12 cellular contexts compared by ENCODE assay signal in the genomic region with DNA sequence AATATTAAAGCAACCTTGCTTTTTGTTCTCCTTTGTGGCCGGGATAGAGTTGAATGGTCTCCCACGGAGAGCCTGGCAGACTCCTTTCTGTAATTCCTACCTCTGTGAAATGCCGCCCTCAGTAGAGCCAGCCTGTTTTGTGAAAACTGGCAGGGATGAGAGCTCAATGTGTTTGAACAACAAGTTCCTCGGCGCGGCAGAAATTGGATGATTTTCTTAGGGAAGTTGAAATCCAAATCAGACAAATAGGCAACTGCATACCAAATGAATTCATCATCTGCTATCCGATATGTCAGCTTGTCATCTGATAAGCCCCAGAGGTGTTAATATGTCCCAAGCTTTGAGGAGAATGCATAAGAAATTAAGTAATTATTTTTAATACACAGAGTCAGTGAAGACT.
DNase-seq lines count a peak whose midpoint lies in the region; ATAC-seq and TF ChIP-seq lines count a peak whose summit lies in the region.
"Had no signal": no experiment of that assay in that cellular context is flagged by ENCODE, and none has a peak within 500 bp of the region (broad histone marks: within the 10 kb centered on the region; RNA-seq: fewer than 3 reads in every experiment).

No MANE protein-coding gene starts in this region.

- H3K27ac Mint-ChIP-seq in GM23338 (peak overlapping the region; percentile 81; the same call in 1 of the 2 replicates), osteocyte (ENCODE audit: unreplicated experiment) (peak overlapping the region; percentile 83)
- H3K27ac Mint-ChIP-seq in activated CD4-positive, alpha-beta T cell treated with anti-CD3 and anti-CD28 coated beads, Interleukin-2, amount 10 ng/mL, durations not matched to agents 24 days and 14 days: no peak overlapping the region
- H3K27ac Mint-ChIP-seq: activated CD8-positive, alpha-beta T cell treated with anti-CD3 and anti-CD28 coated beads for 36 hours; activated naive CD8-positive, alpha-beta T cell had no signal

- intact Hi-C loops in activated CD4-positive, alpha-beta T cell treated with anti-CD3 and anti-CD28 coated beads, Interleukin-2, amount 10 ng/mL, durations not matched to agents 24 days and 14 days (cut with micrococcal nuclease): no loop called here

- H2AFZ ChIP-seq in GM23338: peak overlapping the region; percentile 29; the same call in 1 of the 2 replicates

- H3K4me1 Mint-ChIP-seq in GM23338: peaks cover 22% of the 10 kb centered on the region
- peaks cover 19% of the 10 kb centered on the region for H3K4me1 Mint-ChIP-seq in osteocyte (ENCODE audit: unreplicated experiment)
- no peaks in the 10 kb centered on the region for H3K4me1 Mint-ChIP-seq in activated CD4-positive, alpha-beta T cell treated with anti-CD3 and anti-CD28 coated beads, Interleukin-2, amount 10 ng/mL, durations not matched to agents 24 days and 14 days

- H3K27ac ChIP-seq in GM23338 (ENCODE audit: low read depth): no peak overlapping the region
- no peak overlapping the region for H3K27ac ChIP-seq in coronary artery
- H3K27ac ChIP-seq: spleen had no signal

- peaks cover 9% of the 10 kb centered on the region; the same call in 1 of the 2 replicates for H3K9me2 ChIP-seq in GM23338 (ENCODE audit: insufficient read depth)

- H3K4me2 ChIP-seq in GM23338: no peak overlapping the region

- H3K36me3 ChIP-seq in GM23338 (ENCODE audit: insufficient read depth): no peaks in the 10 kb centered on the region

- ATAC-seq in GM23338 (peak; percentile 78), HG02763 (IDR thresholded peaks at IDR 0.05; ENCODE audit: unreplicated experiment) (no peak), GM21528 (IDR thresholded peaks at IDR 0.05; ENCODE audit: low FRiP score, unreplicated experiment) (no peak), HG03354 (IDR thresholded peaks at IDR 0.05; ENCODE audit: poor library complexity, severe bottlenecking, unreplicated experiment) (no peak)
- ATAC-seq: activated CD8-positive, alpha-beta T cell treated with anti-CD3 and anti-CD28 coated beads for 36 hours had no signal

- H3F3A ChIP-seq in GM23338 (replicated peaks; ENCODE audit: low read depth): no peaks in the 10 kb centered on the region

- TF ChIP-seq CTCF in GM23338 (conservative IDR thresholded peaks at IDR 0.05; ENCODE audit: low read depth in 2 of 2): no peak
- no peak for TF ChIP-seq CTCF in coronary artery (IDR thresholded peaks at IDR 0.05)
- no peak for TF ChIP-seq CTCF in osteocyte (IDR thresholded peaks at IDR 0.05)

- H3K27me3 Mint-ChIP-seq in GM23338 (ENCODE audit: insufficient read depth, low read depth, poor library complexity): no peaks in the 10 kb centered on the region
- H3K27me3 Mint-ChIP-seq in osteocyte (ENCODE audit: unreplicated experiment): no peaks in the 10 kb centered on the region
- no peaks in the 10 kb centered on the region for H3K27me3 Mint-ChIP-seq in activated CD4-positive, alpha-beta T cell treated with anti-CD3 and anti-CD28 coated beads, Interleukin-2, amount 10 ng/mL, durations not matched to agents 24 days and 14 days
- H3K27me3 Mint-ChIP-seq: activated CD8-positive, alpha-beta T cell treated with anti-CD3 and anti-CD28 coated beads for 36 hours; activated naive CD8-positive, alpha-beta T cell had no signal

- no peaks in the 10 kb centered on the region for H3K27me3 ChIP-seq in GM23338 (ENCODE audit: insufficient read depth)
- H3K27me3 ChIP-seq: spleen had no signal

- H3K4me3 ChIP-seq in GM23338: no peak overlapping the region
- peak overlapping the region; percentile 14 for H3K4me3 ChIP-seq in coronary artery
- H3K4me3 ChIP-seq: spleen had no signal

- H3K9me3 Mint-ChIP-seq in GM23338 (no peaks in the 10 kb centered on the region), osteocyte (ENCODE audit: unreplicated experiment) (no peaks in the 10 kb centered on the region)
- no peaks in the 10 kb centered on the region for H3K9me3 Mint-ChIP-seq in activated CD4-positive, alpha-beta T cell treated with anti-CD3 and anti-CD28 coated beads, Interleukin-2, amount 10 ng/mL, durations not matched to agents 24 days and 14 days
- H3K9me3 Mint-ChIP-seq: activated CD8-positive, alpha-beta T cell treated with anti-CD3 and anti-CD28 coated beads for 36 hours had no signal

- H3K36me3 Mint-ChIP-seq in GM23338 (ENCODE audit: low read depth) (no peaks in the 10 kb centered on the region), osteocyte (ENCODE audit: unreplicated experiment) (peaks cover 82% of the 10 kb centered on the region)
- no peaks in the 10 kb centered on the region for H3K36me3 Mint-ChIP-seq in activated CD4-positive, alpha-beta T cell treated with anti-CD3 and anti-CD28 coated beads, Interleukin-2, amount 10 ng/mL, durations not matched to agents 24 days and 14 days (ENCODE audit: low read depth)
- H3K36me3 Mint-ChIP-seq: activated naive CD8-positive, alpha-beta T cell had no signal

- no peaks in the 10 kb centered on the region for H4K20me1 ChIP-seq in GM23338 (replicated peaks; ENCODE audit: insufficient read depth)

- H3K79me2 ChIP-seq in GM23338 (replicated peaks; ENCODE audit: insufficient read depth): no peaks in the 10 kb centered on the region

- H3K4me3 Mint-ChIP-seq in GM23338 (0 out of 3 replicates have a peak overlapping the region, but pooled peaks have one; percentile 29), osteocyte (ENCODE audit: unreplicated experiment) (no peak overlapping the region)
- no peak overlapping the region for H3K4me3 Mint-ChIP-seq in activated CD4-positive, alpha-beta T cell treated with anti-CD3 and anti-CD28 coated beads, Interleukin-2, amount 10 ng/mL, durations not matched to agents 24 days and 14 days
- H3K4me3 Mint-ChIP-seq: activated CD8-positive, alpha-beta T cell treated with anti-CD3 and anti-CD28 coated beads for 36 hours; activated naive CD8-positive, alpha-beta T cell had no signal

- H3K4me1 ChIP-seq in GM23338 (ENCODE audit: insufficient read depth): peaks cover 8% of the 10 kb centered on the region

- peak; percentile 11 for DNase-seq in GM23338 (ENCODE audit: low spot score)
- peak; percentile 38 for DNase-seq in NCI-H2171 (lab: John Stamatoyannopoulos, UW)
- no peak for DNase-seq in coronary artery (ENCODE audit: low spot score)
- no peak for DNase-seq in osteocyte (ENCODE audit: extremely low spot score, unreplicated experiment)
- DNase-seq in activated CD4-positive, alpha-beta T cell treated with anti-CD3 and anti-CD28 coated beads, Interleukin-2, amount 10 ng/mL, durations not matched to agents 24 days and 14 days: no peak
- DNase-seq: activated CD8-positive, alpha-beta T cell treated with anti-CD3 and anti-CD28 coated beads for 36 hours; spleen; T-helper 1 cell had no signal

TF ChIP-seq in GM23338, 12 proteins besides CTCF, POLR2A, EP300 and RAD21 (continues in another document):
- no peak for TF ChIP-seq JUNB (IDR thresholded peaks at IDR 0.05; ENCODE audit: unreplicated experiment)
- TF ChIP-seq, protein P1, sequence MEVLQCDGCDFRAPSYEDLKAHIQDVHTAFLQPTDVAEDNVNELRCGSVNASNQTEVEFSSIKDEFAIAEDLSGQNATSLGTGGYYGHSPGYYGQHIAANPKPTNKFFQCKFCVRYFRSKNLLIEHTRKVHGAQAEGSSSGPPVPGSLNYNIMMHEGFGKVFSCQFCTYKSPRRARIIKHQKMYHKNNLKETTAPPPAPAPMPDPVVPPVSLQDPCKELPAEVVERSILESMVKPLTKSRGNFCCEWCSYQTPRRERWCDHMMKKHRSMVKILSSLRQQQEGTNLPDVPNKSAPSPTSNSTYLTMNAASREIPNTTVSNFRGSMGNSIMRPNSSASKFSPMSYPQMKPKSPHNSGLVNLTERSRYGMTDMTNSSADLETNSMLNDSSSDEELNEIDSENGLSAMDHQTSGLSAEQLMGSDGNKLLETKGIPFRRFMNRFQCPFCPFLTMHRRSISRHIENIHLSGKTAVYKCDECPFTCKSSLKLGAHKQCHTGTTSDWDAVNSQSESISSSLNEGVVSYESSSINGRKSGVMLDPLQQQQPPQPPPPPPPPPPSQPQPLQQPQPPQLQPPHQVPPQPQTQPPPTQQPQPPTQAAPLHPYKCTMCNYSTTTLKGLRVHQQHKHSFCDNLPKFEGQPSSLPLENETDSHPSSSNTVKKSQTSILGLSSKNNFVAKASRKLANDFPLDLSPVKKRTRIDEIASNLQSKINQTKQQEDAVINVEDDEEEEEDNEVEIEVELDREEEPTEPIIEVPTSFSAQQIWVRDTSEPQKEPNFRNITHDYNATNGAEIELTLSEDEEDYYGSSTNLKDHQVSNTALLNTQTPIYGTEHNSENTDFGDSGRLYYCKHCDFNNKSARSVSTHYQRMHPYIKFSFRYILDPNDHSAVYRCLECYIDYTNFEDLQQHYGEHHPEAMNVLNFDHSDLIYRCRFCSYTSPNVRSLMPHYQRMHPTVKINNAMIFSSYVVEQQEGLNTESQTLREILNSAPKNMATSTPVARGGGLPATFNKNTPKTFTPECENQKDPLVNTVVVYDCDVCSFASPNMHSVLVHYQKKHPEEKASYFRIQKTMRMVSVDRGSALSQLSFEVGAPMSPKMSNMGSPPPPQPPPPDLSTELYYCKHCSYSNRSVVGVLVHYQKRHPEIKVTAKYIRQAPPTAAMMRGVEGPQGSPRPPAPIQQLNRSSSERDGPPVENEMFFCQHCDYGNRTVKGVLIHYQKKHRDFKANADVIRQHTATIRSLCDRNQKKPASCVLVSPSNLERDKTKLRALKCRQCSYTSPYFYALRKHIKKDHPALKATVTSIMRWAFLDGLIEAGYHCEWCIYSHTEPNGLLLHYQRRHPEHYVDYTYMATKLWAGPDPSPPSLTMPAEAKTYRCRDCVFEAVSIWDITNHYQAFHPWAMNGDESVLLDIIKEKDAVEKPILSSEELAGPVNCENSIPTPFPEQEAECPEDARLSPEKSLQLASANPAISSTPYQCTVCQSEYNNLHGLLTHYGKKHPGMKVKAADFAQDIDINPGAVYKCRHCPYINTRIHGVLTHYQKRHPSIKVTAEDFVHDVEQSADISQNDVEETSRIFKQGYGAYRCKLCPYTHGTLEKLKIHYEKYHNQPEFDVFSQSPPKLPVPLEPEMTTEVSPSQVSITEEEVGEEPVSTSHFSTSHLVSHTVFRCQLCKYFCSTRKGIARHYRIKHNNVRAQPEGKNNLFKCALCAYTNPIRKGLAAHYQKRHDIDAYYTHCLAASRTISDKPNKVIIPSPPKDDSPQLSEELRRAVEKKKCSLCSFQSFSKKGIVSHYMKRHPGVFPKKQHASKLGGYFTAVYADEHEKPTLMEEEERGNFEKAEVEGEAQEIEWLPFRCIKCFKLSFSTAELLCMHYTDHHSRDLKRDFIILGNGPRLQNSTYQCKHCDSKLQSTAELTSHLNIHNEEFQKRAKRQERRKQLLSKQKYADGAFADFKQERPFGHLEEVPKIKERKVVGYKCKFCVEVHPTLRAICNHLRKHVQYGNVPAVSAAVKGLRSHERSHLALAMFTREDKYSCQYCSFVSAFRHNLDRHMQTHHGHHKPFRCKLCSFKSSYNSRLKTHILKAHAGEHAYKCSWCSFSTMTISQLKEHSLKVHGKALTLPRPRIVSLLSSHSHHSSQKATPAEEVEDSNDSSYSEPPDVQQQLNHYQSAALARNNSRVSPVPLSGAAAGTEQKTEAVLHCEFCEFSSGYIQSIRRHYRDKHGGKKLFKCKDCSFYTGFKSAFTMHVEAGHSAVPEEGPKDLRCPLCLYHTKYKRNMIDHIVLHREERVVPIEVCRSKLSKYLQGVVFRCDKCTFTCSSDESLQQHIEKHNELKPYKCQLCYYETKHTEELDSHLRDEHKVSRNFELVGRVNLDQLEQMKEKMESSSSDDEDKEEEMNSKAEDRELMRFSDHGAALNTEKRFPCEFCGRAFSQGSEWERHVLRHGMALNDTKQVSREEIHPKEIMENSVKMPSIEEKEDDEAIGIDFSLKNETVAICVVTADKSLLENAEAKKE (CRISPR knock-in tag; IDR thresholded peaks at IDR 0.05): no peak

Comparison
In these comparisons a context has a peak if more than half of its experiments do, and no peak if none do; other contexts are left out.
1. DNase-seq: peak in GM23338 (single experiment) and NCI-H2171 (single experiment); none in coronary artery (single experiment), osteocyte (single experiment) and activated CD4-positive, alpha-beta T cell treated with anti-CD3 and anti-CD28 coated beads, Interleukin-2, amount 10 ng/mL, durations not matched to agents 24 days and 14 days (single experiment).